ENCODE assay signal across 7 cellular contexts in genomic region chr17:50096092-50096491, GRCh38. TPM values are rescaled to one million over a fixed set of nuclear protein-coding genes. Genes with fewer than 3 reads are reported as not detected.
DNase-seq lines count a peak whose midpoint lies in the region; ATAC-seq and TF ChIP-seq lines count a peak whose summit lies in the region.

No MANE protein-coding gene starts in this region.

- H3K27me3 ChIP-seq in KMS-11 (ENCODE audit: insufficient read depth, low read depth) (peaks cover 8% of the 10 kb centered on the region; the same call in 1 of the 2 replicates), right lobe of liver (no peaks in the 10 kb centered on the region)

- peak in 1 of 3 donors; percentile 54 for DNase-seq in right lobe of liver
- DNase-seq in stimulated activated CD4-positive, alpha-beta T cell treated with anti-CD3 and anti-CD28 coated beads, Interleukin-15, amount 100 ng/mL, for 24 hours: no peak

- H4K20me1 ChIP-seq in KMS-11 (ENCODE audit: insufficient read depth): no peaks in the 10 kb centered on the region

- no peak overlapping the region for H3K4me3 ChIP-seq in KMS-11 (IDR thresholded peaks at IDR 0.05; ENCODE audit: insufficient read depth, low read depth, low read length)
- peak overlapping the region; percentile 83 to 90 (median 84) for H3K4me3 ChIP-seq in right lobe of liver

- peak overlapping the region; percentile 98 to 100 (median 99) for H3K4me3 Mint-ChIP-seq in brain

- H3K9ac ChIP-seq in KMS-11: peak overlapping the region; percentile 72; the same call in 1 of the 2 replicates

- H3K9me3 ChIP-seq in right lobe of liver: no peaks in the 10 kb centered on the region

- H3K27ac ChIP-seq in KMS-11 (no peak overlapping the region), right lobe of liver (peak overlapping the region in 2 of 3 donors; percentile 87 to 89), temporal lobe (ENCODE audit: low read depth, low read length) (peak overlapping the region; percentile 60)

- H3K9me3 Mint-ChIP-seq in brain: peaks cover 0 to 2% (median 0%) of the 10 kb centered on the region in 5 experiments

- TF ChIP-seq CTCF in KMS-11 (conservative IDR thresholded peaks at IDR 0.05; ENCODE audit: low read depth, low read length) (no peak), brain (conservative IDR thresholded peaks at IDR 0.05) (no peak), right lobe of liver (IDR thresholded peaks at IDR 0.05) (no peak)

- intact Hi-C loops in right lobe of liver (cut with DNase I): no loop called here

- peak overlapping the region; percentile 86 to 99 (median 98) for H3K27ac Mint-ChIP-seq in brain

- peaks cover 10% of the 10 kb centered on the region for H3K36me3 Mint-ChIP-seq in brain

- peaks cover 4% of the 10 kb centered on the region; the same call in 1 of the 2 replicates for H3K79me2 ChIP-seq in KMS-11 (ENCODE audit: insufficient read depth, low read depth)

- WGBS in right lobe of liver (ENCODE audit: insufficient coverage, low coverage, low lambda C conversion rate, missing lambda C conversion rate): 0% methylated on average over 1 of the region's 6 CpGs

- peak overlapping the region; percentile 92; the same call in 1 of the 2 replicates for H2AFZ ChIP-seq in KMS-11 (ENCODE audit: low read depth)

- peak overlapping the region; percentile 83 for H3K4me2 ChIP-seq in KMS-11

- H3K36me3 ChIP-seq in KMS-11 (ENCODE audit: insufficient read depth): no peaks in the 10 kb centered on the region
- H3K36me3 ChIP-seq in right lobe of liver: peaks cover 0 to 11% (median 4%) of the 10 kb centered on the region in 4 donors

- peaks cover 67% of the 10 kb centered on the region for H3K4me1 Mint-ChIP-seq in brain

- ATAC-seq in right lobe of liver (no peak), GM21390 (IDR thresholded peaks at IDR 0.05; ENCODE audit: unreplicated experiment) (no peak), GM19324 (IDR thresholded peaks at IDR 0.05; ENCODE audit: low FRiP score, unreplicated experiment) (no peak)

- no peak for TF ChIP-seq POLR2A in right lobe of liver (IDR thresholded peaks at IDR 0.05)

- H3K4me1 ChIP-seq in KMS-11 (ENCODE audit: low read depth, poor library complexity, severe bottlenecking) (peaks cover 21% of the 10 kb centered on the region), right lobe of liver (peaks cover 0 to 44% (median 9%) of the 10 kb centered on the region in 4 donors)

- peaks cover 9% of the 10 kb centered on the region for H3K27me3 Mint-ChIP-seq in brain

RNA-seq across cellular contexts. Expression of gene PDK2, which starts 0.9 kb away (rescaled TPM):
- polyA plus RNA-seq in brain (ENCODE audit: insufficient read depth, low read depth, low replicate concordance): 80.8 TPM
- 10 to 100 TPM; 25.0 to 58.0 (median 44.8) TPM for total RNA-seq in right lobe of liver
- 11.1 TPM for total RNA-seq in temporal lobe

RNA-seq across cellular contexts. Expression of gene SAMD14, which starts 33.9 kb away (rescaled TPM):
- polyA plus RNA-seq in brain (ENCODE audit: insufficient read depth, low read depth, low replicate concordance): 24.4 TPM
- 1 to 10 TPM in 2 of 6 experiments, under 1 TPM in 3, not detected in 1; 0.50 to 3.8 (median 0.77) TPM for total RNA-seq in right lobe of liver
- total RNA-seq in temporal lobe: 30.5 TPM

RNA-seq across cellular contexts. Expression of gene ITGA3, which starts 40.2 kb away (rescaled TPM):
- polyA plus RNA-seq in brain (ENCODE audit: insufficient read depth, low read depth, low replicate concordance): 41.3 TPM
- 1 to 10 TPM; 1.4 to 3.7 (median 2.4) TPM for total RNA-seq in right lobe of liver
- total RNA-seq in temporal lobe: 17.2 TPM

RNA-seq across cellular contexts. Expression of gene PPP1R9B, which starts 54.4 kb away (rescaled TPM):
- polyA plus RNA-seq in brain (ENCODE audit: insufficient read depth, low read depth, low replicate concordance): 53.1 TPM
- total RNA-seq in right lobe of liver: 10 to 100 TPM in 5 of 6 experiments, 1 to 10 TPM in 1; 9.9 to 18.1 (median 12.0) TPM
- total RNA-seq in temporal lobe: 52.1 TPM
